ENCODE assay signal across 25 cellular contexts in genomic region chr4:1608821-1609500, GRCh38.
DNase-seq lines count a peak whose midpoint lies in the region; ATAC-seq, FAIRE-seq and TF ChIP-seq lines count a peak whose summit lies in the region.
"Had no signal": no experiment of that assay in that cellular context is flagged by ENCODE, and none has a peak within 500 bp of the region (broad histone marks: within the 10 kb centered on the region; RNA-seq: fewer than 3 reads in every experiment).

No MANE protein-coding gene starts in this region.

- H3K9ac ChIP-seq in BLaER1 (no peak overlapping the region), H1 (replicated peaks in 1 of 4; ENCODE audit: extremely low read depth in 1 of 4, low read depth in 3 of 4, low read length in 3 of 4) (no peak overlapping the region)
- H3K9ac ChIP-seq: KMS-11 had no signal

- TF ChIP-seq RAD21 in H1 (IDR thresholded peaks at IDR 0.05 in 1 of 2, conservative IDR thresholded peaks at IDR 0.05 in 1 of 2; ENCODE audit: low read depth in 2 of 2, low read length in 2 of 2) = no peak

- H2AFZ ChIP-seq in GM23338 (no peak overlapping the region), H1 (ENCODE audit: low read length) (no peak overlapping the region), osteoblast (ENCODE audit: low read length) (no peak overlapping the region)

- 84% methylated on average over 13 of the region's 17 CpGs; no CpG with 5 or more reads in 1 of the 2 experiments for WGBS in H1 (ENCODE audit: extremely low coverage in 1 of 2, insufficient coverage in 1 of 2, insufficient read length in 1 of 2, insufficient replicate concordance in 2 of 2, low coverage in 1 of 2, low lambda C conversion rate in 2 of 2, missing lambda C conversion rate in 1 of 2), 2 experiments

- H3K4me1 ChIP-seq in BLaER1 (peaks cover 60% of the 10 kb centered on the region), GM23338 (ENCODE audit: insufficient read depth) (no peaks in the 10 kb centered on the region), H1 (replicated peaks in 1 of 4; ENCODE audit: control insufficient read depth in 3 of 4, insufficient read depth in 4 of 4, low read length in 3 of 4) (peaks cover 0 to 3% (median 1%) of the 10 kb centered on the region in 4 experiments; a peak in 2 of 7 replicates), osteoblast (ENCODE audit: insufficient read depth, low read length) (no peaks in the 10 kb centered on the region)
- H3K4me1 ChIP-seq: breast epithelium, gastrocnemius medialis had no signal

- H3K27me3 ChIP-seq in BLaER1 (no peaks in the 10 kb centered on the region), GM23338 (ENCODE audit: insufficient read depth) (no peaks in the 10 kb centered on the region), H1 (replicated peaks in 1 of 4; ENCODE audit: control insufficient read depth in 3 of 4, extremely low read depth in 1 of 4, insufficient read depth in 3 of 4, low read length in 3 of 4) (no peaks in the 10 kb centered on the region), osteoblast (ENCODE audit: insufficient read depth, low read length) (peaks cover 4% of the 10 kb centered on the region)

- TF ChIP-seq CTCF in GM23338 (conservative IDR thresholded peaks at IDR 0.05; ENCODE audit: low read depth in 2 of 2) = no peak
- TF ChIP-seq CTCF in H1 (IDR thresholded peaks at IDR 0.05; ENCODE audit: control extremely low read depth in 1 of 3, insufficient read depth in 1 of 3, low read depth in 1 of 3, low read length in 3 of 3) = no peak
- no peak for TF ChIP-seq CTCF in osteoblast (IDR thresholded peaks at IDR 0.05; ENCODE audit: extremely low read depth, low read depth, low read length)

- H3K27me3 Mint-ChIP-seq in GM23338 (ENCODE audit: insufficient read depth, low read depth, poor library complexity) = peaks cover 6% of the 10 kb centered on the region
- H3K27me3 Mint-ChIP-seq: CD4-positive, alpha-beta T cell had no signal

- peak; percentile 27 for ATAC-seq in GM23338
- no peak for ATAC-seq in HG02884 (IDR thresholded peaks at IDR 0.05; ENCODE audit: unreplicated experiment)
- ATAC-seq in GM18505 (IDR thresholded peaks at IDR 0.05; ENCODE audit: unreplicated experiment) = no peak
- ATAC-seq: activated T-cell treated with anti-CD3 and anti-CD28 coated beads, Interleukin-2, amount 50 U/mL, for 72 hours; gastrocnemius medialis had no signal

- no peaks in the 10 kb centered on the region for H4K20me1 ChIP-seq in BLaER1
- no peaks in the 10 kb centered on the region for H4K20me1 ChIP-seq in GM23338 (replicated peaks; ENCODE audit: insufficient read depth)
- peaks cover 0 to 3% of the 10 kb centered on the region in 2 experiments for H4K20me1 ChIP-seq in H1 (replicated peaks in 1 of 2; ENCODE audit: control insufficient read depth in 1 of 2, insufficient read depth in 2 of 2, low read length in 2 of 2)
- no peaks in the 10 kb centered on the region for H4K20me1 ChIP-seq in osteoblast (ENCODE audit: insufficient read depth, low read length)

- no peak overlapping the region for H2BK5ac ChIP-seq in H1 (ENCODE audit: low read depth, low read length)

- no peaks in the 10 kb centered on the region for H3K9me3 Mint-ChIP-seq in GM23338
- H3K9me3 Mint-ChIP-seq: activated T-cell treated with anti-CD3 and anti-CD28 coated beads, Interleukin-2, amount 50 U/mL, for 72 hours; endodermal cell had no signal

- H3K18ac ChIP-seq in H1 (ENCODE audit: extremely low read depth, low read length) = no peak overlapping the region

- H3K27ac ChIP-seq in BLaER1 (peak overlapping the region; percentile 63), GM23338 (ENCODE audit: low read depth) (no peak overlapping the region), H1 (ENCODE audit: low read depth, low read length) (no peak overlapping the region), osteoblast (ENCODE audit: low read depth, low read length) (no peak overlapping the region)
- H3K27ac ChIP-seq: breast epithelium, gastrocnemius medialis, KMS-11 had no signal

- no peaks in the 10 kb centered on the region for H3K23me2 ChIP-seq in H1 (ENCODE audit: low read depth, low read length)

- H3K27ac Mint-ChIP-seq in GM23338 = no peak overlapping the region
- H3K27ac Mint-ChIP-seq: activated T-cell treated with anti-CD3 and anti-CD28 coated beads, Interleukin-2, amount 50 U/mL, for 72 hours; CD4-positive, alpha-beta T cell; endodermal cell; T-helper 1 cell treated with Interleukin-12 subunit alpha and Interleukin-12 subunit beta and Interleukin-4 antibody, amounts not matched to agents 30 μg/mL and 1 μg/mL, for 36 hours had no signal

- no peak overlapping the region for H3K14ac ChIP-seq in H1 (ENCODE audit: insufficient read length)

- H3K36me3 ChIP-seq in BLaER1 = no peaks in the 10 kb centered on the region
- H3K36me3 ChIP-seq in GM23338 (ENCODE audit: insufficient read depth) = no peaks in the 10 kb centered on the region
- no peaks in the 10 kb centered on the region for H3K36me3 ChIP-seq in H1 (ENCODE audit: control insufficient read depth in 2 of 4, insufficient read depth in 4 of 4, low read length in 3 of 4)
- no peaks in the 10 kb centered on the region for H3K36me3 ChIP-seq in osteoblast (ENCODE audit: insufficient read depth, low read length)
- H3K36me3 ChIP-seq: breast epithelium, gastrocnemius medialis had no signal

- no peak overlapping the region for H3K56ac ChIP-seq in H1 (replicated peaks; ENCODE audit: insufficient read length, low read depth, low read length)

- CTCF ChIA-PET in H1 (lab: Charles Lee; ENCODE audit: partially characterized antibody) = interaction anchor here (0.6 kb wide), 1 partner anchor 253 kb away, joined by 3 read pairs; no protein-coding TSS in a partner anchor
- CTCF ChIA-PET in HEK293T (lab: Yijun Ruan, JAX) = no interaction called here

- no peak overlapping the region for H4K91ac ChIP-seq in H1 (replicated peaks; ENCODE audit: insufficient read length, low read length)

- H3K4ac ChIP-seq in H1 (replicated peaks; ENCODE audit: insufficient read length, low read depth, low read length) = no peak overlapping the region

- TF ChIP-seq POLR2A in H1 (IDR thresholded peaks at IDR 0.05; ENCODE audit: control extremely low read depth in 1 of 2, low read depth in 2 of 2, low read length in 2 of 2) = no peak
- TF ChIP-seq POLR2A in GM18505 (IDR thresholded peaks at IDR 0.05; ENCODE audit: borderline replicate concordance, extremely low read depth, insufficient read depth, insufficient read length) = no peak

- H3K4me3 ChIP-seq in BLaER1 (no peak overlapping the region), GM23338 (no peak overlapping the region), H1 (ENCODE audit: extremely low read depth in 1 of 4, insufficient read depth in 2 of 4, low read depth in 3 of 4, low read length in 4 of 4) (no peak overlapping the region), osteoblast (ENCODE audit: insufficient read depth, low read length) (no peak overlapping the region)
- H3K4me3 ChIP-seq: breast epithelium, gastrocnemius medialis had no signal

- H2BK120ac ChIP-seq in H1 (replicated peaks; ENCODE audit: low read depth, low read length) = no peak overlapping the region

- FAIRE-seq in H1 (lab: Jason Lieb, UNC) = no peak
- FAIRE-seq: G401.6, urothelium cell line had no signal

- no peaks in the 10 kb centered on the region for H3F3A ChIP-seq in GM23338 (replicated peaks; ENCODE audit: low read depth)

- H3K9me2 ChIP-seq in GM23338 (ENCODE audit: insufficient read depth) = no peaks in the 10 kb centered on the region

- H3K4me3 Mint-ChIP-seq in GM23338 = no peak overlapping the region
- H3K4me3 Mint-ChIP-seq: activated T-cell treated with anti-CD3 and anti-CD28 coated beads, Interleukin-2, amount 50 U/mL, for 72 hours; CD4-positive, alpha-beta T cell; endodermal cell; T-helper 1 cell treated with Interleukin-12 subunit alpha and Interleukin-12 subunit beta and Interleukin-4 antibody, amounts not matched to agents 30 μg/mL and 1 μg/mL, for 36 hours had no signal

- H3K4me2 ChIP-seq in BLaER1 (peak overlapping the region; percentile 66), GM23338 (no peak overlapping the region), H1 (ENCODE audit: insufficient read depth in 1 of 2, low read depth in 2 of 2, low read length in 2 of 2) (no peak overlapping the region), osteoblast (ENCODE audit: insufficient read depth, low read length) (no peak overlapping the region)
- H3K4me2 ChIP-seq: KMS-11 had no signal

- no peak for TF ChIP-seq EP300 in H1 (IDR thresholded peaks at IDR 0.05; ENCODE audit: borderline replicate concordance in 1 of 2, low read depth in 2 of 2, low read length in 2 of 2)

- H4K8ac ChIP-seq in H1 (ENCODE audit: extremely low read depth, insufficient read depth, low read length) = no peak overlapping the region; the same call in 1 of the 2 replicates

- no peak overlapping the region for H4K5ac ChIP-seq in H1 (ENCODE audit: insufficient read length, low read depth, low read length)

- H3K23ac ChIP-seq in H1 (ENCODE audit: insufficient read length) = no peak overlapping the region

- no peak overlapping the region for H2BK20ac ChIP-seq in H1 (ENCODE audit: low read length)

- no peaks in the 10 kb centered on the region; the same call in 2 of the 3 replicates for H3K36me3 Mint-ChIP-seq in GM23338 (ENCODE audit: low read depth)

- DNase-seq in GM23338 (ENCODE audit: low spot score) = no peak
- DNase-seq in H1 (ENCODE audit: low read depth in 1 of 2, low spot score in 2 of 2) = no peak
- peak; percentile 47 for DNase-seq in osteoblast (ENCODE audit: insufficient read length, low spot score, missing footprints)
- DNase-seq in HEK293T (ENCODE audit: extremely low spot score) = no peak
- DNase-seq: activated CD4-positive, alpha-beta T cell treated with anti-CD3 and anti-CD28 coated beads for 4 hours; activated naive CD4-positive, alpha-beta T cell treated with Interleukin-2 at 50 U/mL for 16 hours; activated T-cell treated with anti-CD3 and anti-CD28 coated beads, Interleukin-2, amount 50 U/mL, for 72 hours; amniotic stem cell; CD4-positive, alpha-beta T cell; cortex of kidney; endodermal cell; gastrocnemius medialis; islet precursor cell; NCI-H1436 treated with DMSO at 0.1 percent for 48 hours; NCI-H526; stimulated activated CD4-positive, alpha-beta T cell treated with anti-CD3 and anti-CD28 coated beads, Interleukin-4, amount 100 ng/mL, for 1 hour; stimulated activated naive CD4-positive, alpha-beta T cell had no signal

- H3K79me2 ChIP-seq in GM23338 (replicated peaks; ENCODE audit: insufficient read depth) (no peaks in the 10 kb centered on the region), H1 (ENCODE audit: control insufficient read depth in 1 of 2, insufficient read depth in 2 of 2, low read length in 2 of 2) (no peaks in the 10 kb centered on the region), osteoblast (ENCODE audit: insufficient read depth, low read length) (no peaks in the 10 kb centered on the region)

- POLR2A ChIA-PET in H1 (lab: Charles Lee; ENCODE audit: partially characterized antibody) = no interaction called here
- POLR2A ChIA-PET in HEK293T (lab: Yijun Ruan, JAX) = no interaction called here

- peaks cover 2% of the 10 kb centered on the region; the same call in 2 of the 3 replicates for H3K4me1 Mint-ChIP-seq in GM23338
- H3K4me1 Mint-ChIP-seq: endodermal cell had no signal

- no peak overlapping the region for H2BK15ac ChIP-seq in H1 (ENCODE audit: low read length)

- no peaks in the 10 kb centered on the region for H3K79me1 ChIP-seq in H1 (ENCODE audit: low read depth, low read length)

- H2BK12ac ChIP-seq in H1 (ENCODE audit: low read depth, low read length) = no peak overlapping the region

- no peak overlapping the region for H2AK5ac ChIP-seq in H1 (ENCODE audit: low read depth, low read length)

- no peaks in the 10 kb centered on the region for H3K9me3 ChIP-seq in BLaER1
- no peaks in the 10 kb centered on the region for H3K9me3 ChIP-seq in H1 (ENCODE audit: insufficient read depth in 2 of 2, low read depth in 1 of 2, low read length in 1 of 2)
- H3K9me3 ChIP-seq in osteoblast (ENCODE audit: low read depth, low read length) = no peaks in the 10 kb centered on the region
- H3K9me3 ChIP-seq: breast epithelium, gastrocnemius medialis had no signal
